In genomic region chr13:75226755-75227435, GRCh38 we compare ENCODE assay signal across 9 cellular contexts.
DNase-seq lines count a peak whose midpoint lies in the region; ATAC-seq and TF ChIP-seq lines count a peak whose summit lies in the region.
"Had no signal": no experiment of that assay in that cellular context is flagged by ENCODE, and none has a peak within 500 bp of the region (broad histone marks: within the 10 kb centered on the region; RNA-seq: fewer than 3 reads in every experiment).

No MANE protein-coding gene starts in this region.

- no peaks in the 10 kb centered on the region for H3K9me3 Mint-ChIP-seq in HFFc6
- no peaks in the 10 kb centered on the region for H3K9me3 Mint-ChIP-seq in activated T-helper 17 cell treated with anti-CD3 and anti-CD28 coated beads, Interleukin-2, amount 50 U/mL, for 72 hours
- no peaks in the 10 kb centered on the region for H3K9me3 Mint-ChIP-seq in activated CD4-positive, alpha-beta memory T cell treated with anti-CD3 and anti-CD28 coated beads, Interleukin-2, amount 10 ng/mL, durations not matched to agents 7 days and 5 days

- CTCF ChIA-PET in AG04450 (lab: Charles Lee) = no interaction called here
- CTCF ChIA-PET in activated CD4-positive, alpha-beta memory T cell treated with anti-CD3 and anti-CD28 coated beads, Interleukin-2, amount 10 ng/mL, durations not matched to agents 7 days and 5 days (lab: Charles Lee) = no interaction called here

- no peak overlapping the region for H3K4me3 ChIP-seq in AG04450 (ENCODE audit: low read depth, low read length)

- DNase-seq in AG04450 (ENCODE audit: low read depth, low spot score) (peak; percentile 54), HFFc6 (peak; percentile 93), kidney glomerular epithelial cell (lab: John Stamatoyannopoulos, UW) (peak; percentile 58), NOMO-1 treated with DMSO at 0.1 percent for 48 hours (lab: John Stamatoyannopoulos, UW; ENCODE audit: unreplicated experiment) (no peak), NCI-H1048 (lab: John Stamatoyannopoulos, UW) (no peak)
- DNase-seq in activated CD4-positive, alpha-beta memory T cell treated with anti-CD3 and anti-CD28 coated beads, Interleukin-2, amount 10 ng/mL, durations not matched to agents 7 days and 5 days = no peak

- no peaks in the 10 kb centered on the region for H3K27me3 ChIP-seq in AG04450 (ENCODE audit: control insufficient read depth, insufficient read depth, low read length)

- peak overlapping the region; percentile 15; the same call in 1 of the 2 replicates for H3K4me3 Mint-ChIP-seq in HFFc6
- no peak overlapping the region for H3K4me3 Mint-ChIP-seq in activated T-helper 17 cell treated with anti-CD3 and anti-CD28 coated beads, Interleukin-2, amount 50 U/mL, for 72 hours
- no peak overlapping the region for H3K4me3 Mint-ChIP-seq in activated CD4-positive, alpha-beta memory T cell treated with anti-CD3 and anti-CD28 coated beads, Interleukin-2, amount 10 ng/mL, durations not matched to agents 7 days and 5 days
- H3K4me3 Mint-ChIP-seq: brain had no signal

- peaks cover 1% of the 10 kb centered on the region; the same call in 1 of the 2 replicates for H3K36me3 Mint-ChIP-seq in HFFc6 (ENCODE audit: low read depth)
- no peaks in the 10 kb centered on the region for H3K36me3 Mint-ChIP-seq in activated T-helper 17 cell treated with anti-CD3 and anti-CD28 coated beads, Interleukin-2, amount 50 U/mL, for 72 hours (ENCODE audit: low read depth)
- H3K36me3 Mint-ChIP-seq in activated CD4-positive, alpha-beta memory T cell treated with anti-CD3 and anti-CD28 coated beads, Interleukin-2, amount 10 ng/mL, durations not matched to agents 7 days and 5 days (ENCODE audit: low read depth) = no peaks in the 10 kb centered on the region
- H3K36me3 Mint-ChIP-seq: brain had no signal

- no peaks in the 10 kb centered on the region; the same call in none of the 2 replicates for H3K9me3 ChIP-seq in AG04450 (ENCODE audit: control insufficient read depth, insufficient read depth, low read length)

- H3K27ac Mint-ChIP-seq in HFFc6 = peak overlapping the region; percentile 76
- H3K27ac Mint-ChIP-seq in activated T-helper 17 cell treated with anti-CD3 and anti-CD28 coated beads, Interleukin-2, amount 50 U/mL, for 72 hours = no peak overlapping the region
- no peak overlapping the region for H3K27ac Mint-ChIP-seq in activated CD4-positive, alpha-beta memory T cell treated with anti-CD3 and anti-CD28 coated beads, Interleukin-2, amount 10 ng/mL, durations not matched to agents 7 days and 5 days

- H3K27ac ChIP-seq in AG04450 (ENCODE audit: low read depth, low read length) = no peak overlapping the region

- peaks cover 5% of the 10 kb centered on the region for H3K27me3 Mint-ChIP-seq in HFFc6 (ENCODE audit: insufficient read depth)
- no peaks in the 10 kb centered on the region for H3K27me3 Mint-ChIP-seq in activated T-helper 17 cell treated with anti-CD3 and anti-CD28 coated beads, Interleukin-2, amount 50 U/mL, for 72 hours
- no peaks in the 10 kb centered on the region for H3K27me3 Mint-ChIP-seq in activated CD4-positive, alpha-beta memory T cell treated with anti-CD3 and anti-CD28 coated beads, Interleukin-2, amount 10 ng/mL, durations not matched to agents 7 days and 5 days
- H3K27me3 Mint-ChIP-seq: brain had no signal

- TF ChIP-seq CTCF in AG04450 (IDR thresholded peaks at IDR 0.05; ENCODE audit: low read depth, low read length) (no peak), HFFc6 (IDR thresholded peaks at IDR 0.05) (no peak)

- H3K4me1 Mint-ChIP-seq in HFFc6 (ENCODE audit: low read depth) = peaks cover 25% of the 10 kb centered on the region
- no peaks in the 10 kb centered on the region for H3K4me1 Mint-ChIP-seq in activated T-helper 17 cell treated with anti-CD3 and anti-CD28 coated beads, Interleukin-2, amount 50 U/mL, for 72 hours
- H3K4me1 Mint-ChIP-seq in activated CD4-positive, alpha-beta memory T cell treated with anti-CD3 and anti-CD28 coated beads, Interleukin-2, amount 10 ng/mL, durations not matched to agents 7 days and 5 days = peaks cover 13% of the 10 kb centered on the region

- peak; percentile 60 for ATAC-seq in activated T-helper 17 cell treated with anti-CD3 and anti-CD28 coated beads, Interleukin-2, amount 50 U/mL, for 72 hours (replicated peaks)
- no peak for ATAC-seq in GM21619 (IDR thresholded peaks at IDR 0.05; ENCODE audit: unreplicated experiment)

- POLR2A ChIA-PET in AG04450 (lab: Yijun Ruan, JAX) = no interaction called here
- POLR2A ChIA-PET in activated CD4-positive, alpha-beta memory T cell treated with anti-CD3 and anti-CD28 coated beads, Interleukin-2, amount 10 ng/mL, durations not matched to agents 7 days and 5 days (lab: Charles Lee) = no interaction called here

Comparison
In these comparisons a context has a peak if more than half of its experiments do, and no peak if none do; other contexts are left out.
1. DNase-seq: peak in AG04450 (single experiment), HFFc6 (single experiment) and kidney glomerular epithelial cell (single experiment); none in NOMO-1 treated with DMSO at 0.1 percent for 48 hours (single experiment), NCI-H1048 (single experiment) and activated CD4-positive, alpha-beta memory T cell treated with anti-CD3 and anti-CD28 coated beads, Interleukin-2, amount 10 ng/mL, durations not matched to agents 7 days and 5 days (single experiment).